In the genomic region with DNA sequence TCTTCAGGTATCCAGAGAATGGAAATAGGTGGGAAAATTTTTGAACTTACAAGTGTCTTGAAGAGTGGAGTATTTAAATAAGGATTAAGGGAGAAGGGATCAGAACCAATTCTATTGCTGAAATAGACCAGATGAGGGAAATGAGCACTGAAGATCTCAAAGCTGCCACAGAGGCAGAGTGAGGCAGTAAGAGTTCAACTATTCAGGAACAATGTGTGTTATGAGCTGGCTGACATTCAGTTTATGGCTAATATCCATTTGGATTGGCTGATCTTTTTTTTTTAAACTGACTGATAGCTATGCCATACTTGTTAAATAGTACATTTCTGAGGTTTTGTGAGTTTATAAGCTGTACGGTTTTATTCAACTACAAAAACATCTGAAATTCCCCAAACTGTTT, we compare ENCODE assay signal across 1 cellular context.
TF ChIP-seq lines count a peak whose summit lies in the region.

No MANE protein-coding gene starts in this region.

TF ChIP-seq in HepG2, 621 proteins besides CTCF, POLR2A, EP300 and RAD21:
- TF ChIP-seq NFIB (CRISPR knock-in tag; IDR thresholded peaks at IDR 0.05; ENCODE audit: borderline replicate concordance), result no peak
- TF ChIP-seq, protein P1, sequence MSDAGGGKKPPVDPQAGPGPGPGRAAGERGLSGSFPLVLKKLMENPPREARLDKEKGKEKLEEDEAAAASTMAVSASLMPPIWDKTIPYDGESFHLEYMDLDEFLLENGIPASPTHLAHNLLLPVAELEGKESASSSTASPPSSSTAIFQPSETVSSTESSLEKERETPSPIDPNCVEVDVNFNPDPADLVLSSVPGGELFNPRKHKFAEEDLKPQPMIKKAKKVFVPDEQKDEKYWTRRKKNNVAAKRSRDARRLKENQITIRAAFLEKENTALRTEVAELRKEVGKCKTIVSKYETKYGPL (CRISPR knock-in tag; IDR thresholded peaks at IDR 0.05), result no peak
- no peak for TF ChIP-seq IRF2 (CRISPR knock-in tag; IDR thresholded peaks at IDR 0.05)
- TF ChIP-seq RARA (CRISPR knock-in tag; IDR thresholded peaks at IDR 0.05), result no peak
- no peak for TF ChIP-seq ZNF451 (CRISPR knock-in tag; IDR thresholded peaks at IDR 0.05)
- TF ChIP-seq ZNF883 (CRISPR knock-in tag; IDR thresholded peaks at IDR 0.05; ENCODE audit: not compliant biosample characterization), result no peak
- no peak for TF ChIP-seq MBNL3 (CRISPR knock-in tag; conservative IDR thresholded peaks at IDR 0.05)
- no peak for TF ChIP-seq TEAD2 (CRISPR knock-in tag; IDR thresholded peaks at IDR 0.05)
- TF ChIP-seq, protein P2, sequence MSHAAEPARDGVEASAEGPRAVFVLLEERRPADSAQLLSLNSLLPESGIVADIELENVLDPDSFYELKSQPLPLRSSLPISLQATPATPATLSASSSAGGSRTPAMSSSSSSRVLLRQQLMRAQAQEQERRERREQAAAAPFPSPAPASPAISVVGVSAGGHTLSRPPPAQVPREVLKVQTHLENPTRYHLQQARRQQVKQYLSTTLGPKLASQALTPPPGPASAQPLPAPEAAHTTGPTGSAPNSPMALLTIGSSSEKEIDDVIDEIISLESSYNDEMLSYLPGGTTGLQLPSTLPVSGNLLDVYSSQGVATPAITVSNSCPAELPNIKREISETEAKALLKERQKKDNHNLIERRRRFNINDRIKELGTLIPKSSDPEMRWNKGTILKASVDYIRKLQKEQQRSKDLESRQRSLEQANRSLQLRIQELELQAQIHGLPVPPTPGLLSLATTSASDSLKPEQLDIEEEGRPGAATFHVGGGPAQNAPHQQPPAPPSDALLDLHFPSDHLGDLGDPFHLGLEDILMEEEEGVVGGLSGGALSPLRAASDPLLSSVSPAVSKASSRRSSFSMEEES (CRISPR knock-in tag; IDR thresholded peaks at IDR 0.05), result no peak
- TF ChIP-seq NFKBIZ (CRISPR knock-in tag; IDR thresholded peaks at IDR 0.05), result no peak
- TF ChIP-seq, protein P3, sequence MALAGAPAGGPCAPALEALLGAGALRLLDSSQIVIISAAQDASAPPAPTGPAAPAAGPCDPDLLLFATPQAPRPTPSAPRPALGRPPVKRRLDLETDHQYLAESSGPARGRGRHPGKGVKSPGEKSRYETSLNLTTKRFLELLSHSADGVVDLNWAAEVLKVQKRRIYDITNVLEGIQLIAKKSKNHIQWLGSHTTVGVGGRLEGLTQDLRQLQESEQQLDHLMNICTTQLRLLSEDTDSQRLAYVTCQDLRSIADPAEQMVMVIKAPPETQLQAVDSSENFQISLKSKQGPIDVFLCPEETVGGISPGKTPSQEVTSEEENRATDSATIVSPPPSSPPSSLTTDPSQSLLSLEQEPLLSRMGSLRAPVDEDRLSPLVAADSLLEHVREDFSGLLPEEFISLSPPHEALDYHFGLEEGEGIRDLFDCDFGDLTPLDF (CRISPR knock-in tag; IDR thresholded peaks at IDR 0.05), result no peak
- no peak for TF ChIP-seq KDM2A (CRISPR knock-in tag; IDR thresholded peaks at IDR 0.05; ENCODE audit: borderline replicate concordance, low read depth)
- TF ChIP-seq, protein P4, sequence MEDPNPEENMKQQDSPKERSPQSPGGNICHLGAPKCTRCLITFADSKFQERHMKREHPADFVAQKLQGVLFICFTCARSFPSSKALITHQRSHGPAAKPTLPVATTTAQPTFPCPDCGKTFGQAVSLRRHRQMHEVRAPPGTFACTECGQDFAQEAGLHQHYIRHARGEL (CRISPR knock-in tag; IDR thresholded peaks at IDR 0.05), result no peak
- TF ChIP-seq ZNF12 (CRISPR knock-in tag; IDR thresholded peaks at IDR 0.05), result no peak
- TF ChIP-seq, protein P5, sequence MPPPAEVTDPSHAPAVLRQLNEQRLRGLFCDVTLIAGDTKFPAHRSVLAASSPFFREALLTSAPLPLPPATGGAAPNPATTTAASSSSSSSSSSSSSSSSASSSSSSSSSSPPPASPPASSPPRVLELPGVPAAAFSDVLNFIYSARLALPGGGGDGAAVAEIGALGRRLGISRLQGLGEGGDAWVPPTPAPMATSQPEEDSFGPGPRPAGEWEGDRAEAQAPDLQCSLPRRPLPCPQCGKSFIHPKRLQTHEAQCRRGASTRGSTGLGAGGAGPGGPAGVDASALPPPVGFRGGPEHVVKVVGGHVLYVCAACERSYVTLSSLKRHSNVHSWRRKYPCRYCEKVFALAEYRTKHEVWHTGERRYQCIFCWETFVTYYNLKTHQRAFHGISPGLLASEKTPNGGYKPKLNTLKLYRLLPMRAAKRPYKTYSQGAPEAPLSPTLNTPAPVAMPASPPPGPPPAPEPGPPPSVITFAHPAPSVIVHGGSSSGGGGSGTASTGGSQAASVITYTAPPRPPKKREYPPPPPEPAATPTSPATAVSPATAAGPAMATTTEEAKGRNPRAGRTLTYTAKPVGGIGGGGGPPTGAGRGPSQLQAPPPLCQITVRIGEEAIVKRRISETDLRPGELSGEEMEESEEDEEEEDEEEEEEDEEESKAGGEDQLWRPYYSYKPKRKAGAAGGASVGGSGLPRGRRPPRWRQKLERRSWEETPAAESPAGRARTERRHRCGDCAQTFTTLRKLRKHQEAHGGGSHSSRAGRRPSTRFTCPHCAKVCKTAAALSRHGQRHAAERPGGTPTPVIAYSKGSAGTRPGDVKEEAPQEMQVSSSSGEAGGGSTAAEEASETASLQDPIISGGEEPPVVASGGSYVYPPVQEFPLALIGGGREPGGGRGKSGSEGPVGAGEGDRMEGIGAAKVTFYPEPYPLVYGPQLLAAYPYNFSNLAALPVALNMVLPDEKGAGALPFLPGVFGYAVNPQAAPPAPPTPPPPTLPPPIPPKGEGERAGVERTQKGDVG (CRISPR knock-in tag; IDR thresholded peaks at IDR 0.05; ENCODE audit: borderline replicate concordance), result no peak
- TF ChIP-seq ZFP37 (CRISPR knock-in tag; IDR thresholded peaks at IDR 0.05; ENCODE audit: borderline replicate concordance), result no peak
- no peak for TF ChIP-seq EHMT2 (IDR thresholded peaks at IDR 0.05; ENCODE audit: borderline replicate concordance, low read depth, low read length)
- TF ChIP-seq ZNF547 (CRISPR knock-in tag; IDR thresholded peaks at IDR 0.05), result no peak
- TF ChIP-seq, protein P6, sequence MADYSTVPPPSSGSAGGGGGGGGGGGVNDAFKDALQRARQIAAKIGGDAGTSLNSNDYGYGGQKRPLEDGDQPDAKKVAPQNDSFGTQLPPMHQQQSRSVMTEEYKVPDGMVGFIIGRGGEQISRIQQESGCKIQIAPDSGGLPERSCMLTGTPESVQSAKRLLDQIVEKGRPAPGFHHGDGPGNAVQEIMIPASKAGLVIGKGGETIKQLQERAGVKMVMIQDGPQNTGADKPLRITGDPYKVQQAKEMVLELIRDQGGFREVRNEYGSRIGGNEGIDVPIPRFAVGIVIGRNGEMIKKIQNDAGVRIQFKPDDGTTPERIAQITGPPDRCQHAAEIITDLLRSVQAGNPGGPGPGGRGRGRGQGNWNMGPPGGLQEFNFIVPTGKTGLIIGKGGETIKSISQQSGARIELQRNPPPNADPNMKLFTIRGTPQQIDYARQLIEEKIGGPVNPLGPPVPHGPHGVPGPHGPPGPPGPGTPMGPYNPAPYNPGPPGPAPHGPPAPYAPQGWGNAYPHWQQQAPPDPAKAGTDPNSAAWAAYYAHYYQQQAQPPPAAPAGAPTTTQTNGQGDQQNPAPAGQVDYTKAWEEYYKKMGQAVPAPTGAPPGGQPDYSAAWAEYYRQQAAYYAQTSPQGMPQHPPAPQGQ (CRISPR knock-in tag; IDR thresholded peaks at IDR 0.05; ENCODE audit: borderline replicate concordance), result no peak
